In the genomic region with DNA sequence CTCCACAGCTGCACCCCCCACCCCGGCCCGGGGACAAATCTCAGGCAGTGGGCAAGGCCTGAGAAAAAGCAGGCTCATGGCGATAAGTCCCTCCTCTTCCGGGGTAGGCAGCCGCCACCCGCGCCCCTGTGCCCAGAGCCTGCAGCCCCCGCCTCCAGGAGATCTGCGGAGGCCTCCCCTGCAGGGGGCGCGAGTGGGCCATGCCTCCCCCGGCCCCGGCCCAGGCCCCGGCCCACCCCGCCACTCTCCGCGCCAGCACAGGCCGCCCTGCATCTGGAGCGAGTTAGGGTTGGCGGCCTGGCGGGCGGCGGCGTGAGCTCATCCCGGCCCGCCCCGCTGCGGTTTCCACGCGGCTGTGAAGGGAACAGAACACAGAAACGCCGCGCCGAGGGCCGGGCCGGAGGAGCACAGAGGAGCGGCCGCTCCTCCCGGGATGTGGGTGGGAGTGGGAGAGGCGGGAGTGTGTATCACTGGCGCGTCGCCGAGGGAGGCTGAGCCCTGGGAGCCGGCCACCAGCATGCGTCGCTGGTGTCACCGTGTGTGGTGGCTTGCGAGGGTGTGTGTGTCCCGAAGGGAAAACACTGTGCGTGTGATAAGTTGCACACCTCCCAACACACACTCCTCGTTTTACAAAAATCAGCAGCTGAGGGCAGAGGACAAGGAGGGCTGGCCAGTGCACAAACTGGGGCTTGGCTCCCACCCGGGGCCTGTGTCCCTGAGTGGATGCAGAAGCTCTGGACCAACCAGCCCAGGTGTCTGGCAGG, we compare ENCODE assay signal across 8 cellular contexts. TPM values are rescaled to one million over a fixed set of nuclear protein-coding genes. Genes with fewer than 3 reads are reported as not detected.
DNase-seq lines count a peak whose midpoint lies in the region; ATAC-seq and TF ChIP-seq lines count a peak whose summit lies in the region.

No MANE protein-coding gene starts in this region.

- peak overlapping the region; percentile 70 for H2BK120ac ChIP-seq in trophoblast cell (ENCODE audit: insufficient read depth, low read length, poor library complexity)

- H3K4me3 ChIP-seq in SJSA1 (peak overlapping the region; percentile 42), trophoblast cell (ENCODE audit: low read depth, low read length) (peak overlapping the region; percentile 61), tibial artery (peak overlapping the region; percentile 57 to 73)

- H2BK12ac ChIP-seq in trophoblast cell (ENCODE audit: low read length) = peak overlapping the region; percentile 6

- TF ChIP-seq POLR2A in GM18951 (IDR thresholded peaks at IDR 0.05; ENCODE audit: extremely low read depth, insufficient read depth, insufficient read length) = peak; percentile 56

- H2AK5ac ChIP-seq in trophoblast cell (ENCODE audit: low read length) = no peak overlapping the region

- WGBS in trophoblast cell (ENCODE audit: extremely low coverage, insufficient coverage, insufficient read length) = no CpG with 5 or more reads among the region's 53 CpGs

- peak; percentile 52 to 65 for TF ChIP-seq CTCF in tibial artery (IDR thresholded peaks at IDR 0.05)

- peaks cover 3% of the 10 kb centered on the region for H3K79me2 ChIP-seq in trophoblast cell (ENCODE audit: control insufficient read depth, insufficient read depth, low read length, poor library complexity)

- no peaks in the 10 kb centered on the region for H3K9me3 Mint-ChIP-seq in activated naive CD4-positive, alpha-beta T cell treated with anti-CD3 and anti-CD28 coated beads, Interleukin-2, amount 50 U/mL, for 24 hours

- H2AFZ ChIP-seq in trophoblast cell (ENCODE audit: insufficient read depth, low read length, poor library complexity) = peak overlapping the region; percentile 93

- peak overlapping the region; percentile 87 for H4K91ac ChIP-seq in trophoblast cell (ENCODE audit: low read depth, low read length)

- H3K23ac ChIP-seq in trophoblast cell (ENCODE audit: low read length) = no peak overlapping the region

- peak overlapping the region; percentile 74 for H3K9ac ChIP-seq in trophoblast cell (ENCODE audit: low read length)

- H3K27ac Mint-ChIP-seq in activated naive CD4-positive, alpha-beta T cell treated with anti-CD3 and anti-CD28 coated beads, Interleukin-2, amount 50 U/mL, for 24 hours = no peak overlapping the region

- H4K12ac ChIP-seq in trophoblast cell (ENCODE audit: low read depth, low read length) = peak overlapping the region; percentile 73

- H3K14ac ChIP-seq in trophoblast cell (ENCODE audit: low read length) = peak overlapping the region; percentile 62

- peaks cover 12% of the 10 kb centered on the region for H3K4me1 Mint-ChIP-seq in activated naive CD4-positive, alpha-beta T cell treated with anti-CD3 and anti-CD28 coated beads, Interleukin-2, amount 50 U/mL, for 24 hours

- peak overlapping the region; percentile 74 for H3K4me2 ChIP-seq in trophoblast cell (ENCODE audit: low read length)

- intact Hi-C loops in Right ventricle myocardium superior (cut with DNase I) = loop anchor here (10.0 kb wide), 1 partner anchor 141 kb away; a partner anchor contains a TSS
- intact Hi-C loops in tibial artery (cut with DNase I; ENCODE audit: low total_unique reads) = no loop called here

- peak; percentile 46 for ATAC-seq in HG03378 (IDR thresholded peaks at IDR 0.05; ENCODE audit: unreplicated experiment)
- peak; percentile 55 for ATAC-seq in Right ventricle myocardium superior (ENCODE audit: poor library complexity)

- H4K8ac ChIP-seq in trophoblast cell (ENCODE audit: low read depth, low read length) = peak overlapping the region; percentile 94

- H3K27ac ChIP-seq in SJSA1 = peak overlapping the region; percentile 62
- peak overlapping the region; percentile 84 for H3K27ac ChIP-seq in trophoblast cell (ENCODE audit: low read depth, low read length)
- peak overlapping the region; percentile 73 to 79 for H3K27ac ChIP-seq in tibial artery

- H3K27me3 ChIP-seq in SJSA1 (replicated peaks) (no peaks in the 10 kb centered on the region), trophoblast cell (ENCODE audit: insufficient read depth, low read length) (no peaks in the 10 kb centered on the region), tibial artery (no peaks in the 10 kb centered on the region)

- H3K36me3 ChIP-seq in SJSA1 (no peaks in the 10 kb centered on the region), trophoblast cell (ENCODE audit: control insufficient read depth in 1 of 2, insufficient read depth in 2 of 2, low read length in 2 of 2) (no peaks in the 10 kb centered on the region), tibial artery (no peaks in the 10 kb centered on the region)

- in situ Hi-C loops in GM18951 (cut with MboI; ENCODE audit: low sequenced_read_pairs, unreplicated experiment) = no loop called here

- peak overlapping the region; percentile 53 for H3K4ac ChIP-seq in trophoblast cell (ENCODE audit: low read depth, low read length)

- H3K9me3 ChIP-seq in SJSA1 (replicated peaks) = no peaks in the 10 kb centered on the region
- no peaks in the 10 kb centered on the region for H3K9me3 ChIP-seq in trophoblast cell (ENCODE audit: insufficient read depth, low read depth, low read length)
- H3K9me3 ChIP-seq in tibial artery = peaks cover 0 to 11% (median 7%) of the 10 kb centered on the region in 3 donors

- H3K4me3 Mint-ChIP-seq in activated naive CD4-positive, alpha-beta T cell treated with anti-CD3 and anti-CD28 coated beads, Interleukin-2, amount 50 U/mL, for 24 hours = peak overlapping the region; percentile 81

- no peaks in the 10 kb centered on the region for H3K27me3 Mint-ChIP-seq in activated naive CD4-positive, alpha-beta T cell treated with anti-CD3 and anti-CD28 coated beads, Interleukin-2, amount 50 U/mL, for 24 hours

- no peaks in the 10 kb centered on the region for H3K36me3 Mint-ChIP-seq in activated naive CD4-positive, alpha-beta T cell treated with anti-CD3 and anti-CD28 coated beads, Interleukin-2, amount 50 U/mL, for 24 hours

- H3K4me1 ChIP-seq in SJSA1 (replicated peaks) (peaks cover 16% of the 10 kb centered on the region), trophoblast cell (ENCODE audit: control insufficient read depth in 1 of 2, insufficient read depth in 2 of 2, low read length in 2 of 2) (peaks cover 10 to 19% of the 10 kb centered on the region in 2 experiments), tibial artery (peaks cover 6 to 34% (median 18%) of the 10 kb centered on the region in 4 donors)

- H3K18ac ChIP-seq in trophoblast cell (ENCODE audit: low read length) = peak overlapping the region; percentile 76

- peak overlapping the region; percentile 61 for H2BK5ac ChIP-seq in trophoblast cell (ENCODE audit: low read depth, low read length, poor library complexity)

- DNase-seq in AG08396 (ENCODE audit: low spot score) (peak; percentile 91), SJSA1 (ENCODE audit: low read depth in 1 of 2, low spot score in 2 of 2) (peak; percentile 79 to 85), Right ventricle myocardium superior (peak; percentile 88), trophoblast cell (peak; percentile 58 to 67), tibial artery (peak; percentile 70 to 87)

- peaks cover 15% of the 10 kb centered on the region for H3K79me1 ChIP-seq in trophoblast cell (ENCODE audit: low read length)

RNA-seq across cellular contexts. Expression of a gene that starts 17.2 kb away (rescaled TPM):
- not detected in 2 replicates for total RNA-seq in SJSA1 (2014; rRNA removed; shearing (Covaris generic))
- 10,727 TPM for total RNA-seq in Right ventricle myocardium superior
- polyA plus RNA-seq in trophoblast cell (2013) = 0.86 and 1.3 TPM in 2 replicates

RNA-seq across cellular contexts. Expression of a gene that starts 31.5 kb away (rescaled TPM):
- total RNA-seq in SJSA1 (2014; rRNA removed; shearing (Covaris generic)) = not detected in 2 replicates
- total RNA-seq in Right ventricle myocardium superior = 11.8 TPM
- polyA plus RNA-seq in trophoblast cell (2013) = 9.5 and 11.3 TPM in 2 replicates

Comparison
In these comparisons a context has a peak if more than half of its experiments do, and no peak if none do; other contexts are left out.
1. Peak in every context shown above with its lines: DNase-seq, ATAC-seq, H3K4me3 ChIP-seq and H3K27ac ChIP-seq.
2. RNA of a gene that starts 17.2 kb away (total RNA-seq): 10,727 TPM in Right ventricle myocardium superior (single experiment); not detected in SJSA1; every median in the first group is over 1,000 times any median in the second.
3. RNA of a gene that starts 31.5 kb away (total RNA-seq): 11.8 TPM in Right ventricle myocardium superior (single experiment); not detected in SJSA1; every median in the first group is over 10 times any median in the second.